In genomic region chr22:38569181-38569971, GRCh38 we compare ENCODE assay signal across 8 cellular contexts. TPM values are rescaled to one million over a fixed set of nuclear protein-coding genes. Genes with fewer than 3 reads are reported as not detected.
DNase-seq lines count a peak whose midpoint lies in the region; ATAC-seq and TF ChIP-seq lines count a peak whose summit lies in the region.

No MANE protein-coding gene starts in this region.

- peak overlapping the region; percentile 55 for H3K27ac ChIP-seq in substantia nigra (ENCODE audit: low read depth, low read length, poor library complexity, severe bottlenecking)

- peak; percentile 20 for ATAC-seq in HG03175 (IDR thresholded peaks at IDR 0.05; ENCODE audit: unreplicated experiment)
- ATAC-seq in left colon, result peak; percentile 7
- no peak for ATAC-seq in GM21423 (IDR thresholded peaks at IDR 0.05; ENCODE audit: unreplicated experiment)
- no peak for ATAC-seq in HG03108 (IDR thresholded peaks at IDR 0.05; ENCODE audit: unreplicated experiment)
- no peak for ATAC-seq in HG02610 (IDR thresholded peaks at IDR 0.05; ENCODE audit: unreplicated experiment)

- intact Hi-C loops in left colon (cut with DNase I, micrococcal nuclease), result loop anchor here in 1 of 2 donors (10.0 kb wide), 1 partner anchor 515 kb away; the partner anchor contains the start of gene PICK1

- H3K4me3 ChIP-seq in astrocyte of the cerebellum (ENCODE audit: low read depth, low read length), result peak overlapping the region; percentile 45

- DNase-seq in ELR (ENCODE audit: low read depth) (peak; percentile 36), astrocyte of the cerebellum (ENCODE audit: low read depth) (no peak), left colon (peak in 1 of 2 donors; percentile 15), substantia nigra (lab: John Stamatoyannopoulos, UW) (peak in 5 of 49 donors; percentile 16 to 34 (median 29))

- TF ChIP-seq CTCF in astrocyte of the cerebellum (IDR thresholded peaks at IDR 0.05; ENCODE audit: low read depth, low read length, missing control alignments), result no peak

- in situ Hi-C loops in astrocyte of the cerebellum (cut with HindIII; ENCODE audit: low sequenced_read_pairs), result no loop called here

RNA-seq across cellular contexts. Expression of gene DMC1, which starts 0.6 kb away (rescaled TPM):
- 1 to 10 TPM in 1 of 2 donors, under 1 TPM in 1; 0.87 to 1.2 TPM for total RNA-seq in left colon

Comparison
In these comparisons a context has a peak if more than half of its experiments do, and no peak if none do; other contexts are left out.
1. ATAC-seq: peak in HG03175 (single experiment) and left colon (single experiment); none in GM21423 (single experiment), HG03108 (single experiment) and HG02610 (single experiment).